Comparison of ENCODE assay signal across 8 cellular contexts in the genomic region with DNA sequence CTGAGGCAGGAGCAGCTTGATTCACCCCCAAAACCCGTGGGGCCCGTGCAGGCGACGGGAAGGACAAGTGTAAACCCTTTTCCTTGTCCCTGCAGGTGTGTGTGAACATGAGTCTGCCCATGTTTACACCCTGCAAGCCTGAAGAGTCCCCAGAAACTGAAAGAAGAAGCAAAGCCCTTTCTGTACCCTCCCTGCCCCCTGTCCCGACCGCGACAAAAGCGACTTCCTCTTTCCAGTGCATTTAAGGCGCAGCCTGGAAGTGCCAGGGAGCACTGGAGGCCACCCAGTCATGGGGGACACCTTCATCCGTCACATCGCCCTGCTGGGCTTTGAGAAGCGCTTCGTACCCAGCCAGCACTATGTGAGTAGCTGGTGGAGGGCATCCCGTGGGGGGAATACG.
DNase-seq lines count a peak whose midpoint lies in the region; ATAC-seq and TF ChIP-seq lines count a peak whose summit lies in the region.
"Not testable (repeated sequence)": the region's sequence is repeated elsewhere in the genome, so short reads cannot be mapped to it uniquely, and the experiment has no call there.

No MANE protein-coding gene starts in this region.

- H3K27me3 ChIP-seq in left lung, upper lobe of left lung: not testable (repeated sequence)

- WGBS in upper lobe of left lung, 2 donors, result no CpG with 5 or more reads among the region's 15 CpGs

- H3K9me3 Mint-ChIP-seq in activated CD8-positive, alpha-beta T cell treated with anti-CD3 and anti-CD28 coated beads for 36 hours, result not testable (repeated sequence)

- TF ChIP-seq CTCF in activated CD8-positive, alpha-beta T cell treated with anti-CD3 and anti-CD28 coated beads for 36 hours (IDR thresholded peaks at IDR 0.05); left lung (IDR thresholded peaks at IDR 0.05); upper lobe of left lung (IDR thresholded peaks at IDR 0.05): not testable (repeated sequence)

- not testable (repeated sequence) for H3K27me3 Mint-ChIP-seq in activated CD8-positive, alpha-beta T cell treated with anti-CD3 and anti-CD28 coated beads for 36 hours

- not testable (repeated sequence) for H3K4me1 ChIP-seq in left lung, upper lobe of left lung

- intact Hi-C loops in activated CD8-positive, alpha-beta T cell treated with anti-CD3 and anti-CD28 coated beads for 36 hours (cut with micrococcal nuclease); left lung (cut with DNase I): not testable (repeated sequence)

- not testable (repeated sequence) for H3K27ac ChIP-seq in left lung, upper lobe of left lung

- H3K4me1 Mint-ChIP-seq in activated CD8-positive, alpha-beta T cell treated with anti-CD3 and anti-CD28 coated beads for 36 hours (ENCODE audit: low read depth), result not testable (repeated sequence)

- not testable (repeated sequence) for DNase-seq in activated CD8-positive, alpha-beta T cell treated with anti-CD3 and anti-CD28 coated beads for 36 hours; left lung; upper lobe of left lung

- H3K36me3 ChIP-seq in left lung, upper lobe of left lung: not testable (repeated sequence)

- not testable (repeated sequence) for TF ChIP-seq POLR2A in upper lobe of left lung (IDR thresholded peaks at IDR 0.05)

- CTCF ChIA-PET in activated CD8-positive, alpha-beta T cell treated with anti-CD3 and anti-CD28 coated beads for 36 hours (lab: Charles Lee), result not testable (repeated sequence)

- TF ChIP-seq EP300 in upper lobe of left lung (IDR thresholded peaks at IDR 0.05), result not testable (repeated sequence)

- not testable (repeated sequence) for H3K9me3 ChIP-seq in left lung, upper lobe of left lung

- POLR2A ChIA-PET in activated CD8-positive, alpha-beta T cell treated with anti-CD3 and anti-CD28 coated beads for 36 hours (lab: Charles Lee), result not testable (repeated sequence)

- H3K4me3 ChIP-seq in left lung, upper lobe of left lung: not testable (repeated sequence)

- H3K4me3 Mint-ChIP-seq in activated CD8-positive, alpha-beta T cell treated with anti-CD3 and anti-CD28 coated beads for 36 hours, result not testable (repeated sequence)

- not testable (repeated sequence) for H3K27ac Mint-ChIP-seq in activated CD8-positive, alpha-beta T cell treated with anti-CD3 and anti-CD28 coated beads for 36 hours

- H3K36me3 Mint-ChIP-seq in activated CD8-positive, alpha-beta T cell treated with anti-CD3 and anti-CD28 coated beads for 36 hours (ENCODE audit: low read depth), result not testable (repeated sequence)

- ATAC-seq in GM18520 (IDR thresholded peaks at IDR 0.05; ENCODE audit: unreplicated experiment), result peak; percentile 83
- ATAC-seq in GM19438 (IDR thresholded peaks at IDR 0.05; ENCODE audit: low read depth, unreplicated experiment), result peak; percentile 75
- ATAC-seq in GM21737 (IDR thresholded peaks at IDR 0.05; ENCODE audit: unreplicated experiment), result peak; percentile 86
- ATAC-seq in HG02943 (IDR thresholded peaks at IDR 0.05; ENCODE audit: low read depth, unreplicated experiment), result peak; percentile 79
- peak; percentile 79 for ATAC-seq in HG03342 (IDR thresholded peaks at IDR 0.05; ENCODE audit: unreplicated experiment)
- peak; percentile 68 for ATAC-seq in activated CD8-positive, alpha-beta T cell treated with anti-CD3 and anti-CD28 coated beads for 36 hours
- peak; percentile 82 for ATAC-seq in left lung
- peak; percentile 71 to 86 for ATAC-seq in upper lobe of left lung (ENCODE audit: low FRiP score in 2 of 2)
